8 cellular contexts compared by ENCODE assay signal in the genomic region with DNA sequence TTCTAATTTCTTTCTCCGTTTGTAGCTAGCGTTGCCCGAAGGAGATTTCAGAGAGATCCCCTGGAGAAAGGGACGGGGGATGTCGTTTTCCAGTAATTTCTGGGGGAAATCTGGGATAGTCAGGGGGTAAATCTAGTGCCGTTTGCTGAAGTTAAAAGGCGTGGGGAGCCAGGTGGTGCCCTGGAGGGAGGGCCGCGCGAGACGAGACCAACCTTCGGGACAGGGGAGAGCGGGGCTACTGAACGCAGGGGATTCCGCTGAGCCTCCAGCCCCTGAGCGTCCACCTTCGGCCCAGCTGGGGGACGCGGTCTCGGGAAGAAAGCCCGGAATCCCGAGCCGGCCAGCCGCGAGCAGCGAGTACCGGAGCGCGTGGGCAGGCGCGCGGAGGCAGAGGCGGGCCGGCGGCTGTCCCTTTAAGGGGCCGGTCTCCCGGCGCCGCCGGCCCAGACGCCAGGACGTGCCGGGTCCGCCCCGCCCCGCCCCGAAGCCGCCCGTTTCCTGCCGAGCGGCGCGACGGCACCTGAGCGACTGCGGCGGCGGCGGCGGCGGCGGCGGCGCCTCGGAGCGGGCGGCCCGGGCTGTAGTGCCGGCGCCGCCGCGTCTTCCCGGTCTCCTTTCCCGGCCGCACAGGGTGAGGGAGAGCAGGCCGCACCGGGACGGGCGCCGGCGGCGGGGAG. TPM values are rescaled to one million over a fixed set of nuclear protein-coding genes. Genes with fewer than 3 reads are reported as not detected.
DNase-seq lines count a peak whose midpoint lies in the region; ATAC-seq lines count a peak whose summit lies in the region.

A gene with protein sequence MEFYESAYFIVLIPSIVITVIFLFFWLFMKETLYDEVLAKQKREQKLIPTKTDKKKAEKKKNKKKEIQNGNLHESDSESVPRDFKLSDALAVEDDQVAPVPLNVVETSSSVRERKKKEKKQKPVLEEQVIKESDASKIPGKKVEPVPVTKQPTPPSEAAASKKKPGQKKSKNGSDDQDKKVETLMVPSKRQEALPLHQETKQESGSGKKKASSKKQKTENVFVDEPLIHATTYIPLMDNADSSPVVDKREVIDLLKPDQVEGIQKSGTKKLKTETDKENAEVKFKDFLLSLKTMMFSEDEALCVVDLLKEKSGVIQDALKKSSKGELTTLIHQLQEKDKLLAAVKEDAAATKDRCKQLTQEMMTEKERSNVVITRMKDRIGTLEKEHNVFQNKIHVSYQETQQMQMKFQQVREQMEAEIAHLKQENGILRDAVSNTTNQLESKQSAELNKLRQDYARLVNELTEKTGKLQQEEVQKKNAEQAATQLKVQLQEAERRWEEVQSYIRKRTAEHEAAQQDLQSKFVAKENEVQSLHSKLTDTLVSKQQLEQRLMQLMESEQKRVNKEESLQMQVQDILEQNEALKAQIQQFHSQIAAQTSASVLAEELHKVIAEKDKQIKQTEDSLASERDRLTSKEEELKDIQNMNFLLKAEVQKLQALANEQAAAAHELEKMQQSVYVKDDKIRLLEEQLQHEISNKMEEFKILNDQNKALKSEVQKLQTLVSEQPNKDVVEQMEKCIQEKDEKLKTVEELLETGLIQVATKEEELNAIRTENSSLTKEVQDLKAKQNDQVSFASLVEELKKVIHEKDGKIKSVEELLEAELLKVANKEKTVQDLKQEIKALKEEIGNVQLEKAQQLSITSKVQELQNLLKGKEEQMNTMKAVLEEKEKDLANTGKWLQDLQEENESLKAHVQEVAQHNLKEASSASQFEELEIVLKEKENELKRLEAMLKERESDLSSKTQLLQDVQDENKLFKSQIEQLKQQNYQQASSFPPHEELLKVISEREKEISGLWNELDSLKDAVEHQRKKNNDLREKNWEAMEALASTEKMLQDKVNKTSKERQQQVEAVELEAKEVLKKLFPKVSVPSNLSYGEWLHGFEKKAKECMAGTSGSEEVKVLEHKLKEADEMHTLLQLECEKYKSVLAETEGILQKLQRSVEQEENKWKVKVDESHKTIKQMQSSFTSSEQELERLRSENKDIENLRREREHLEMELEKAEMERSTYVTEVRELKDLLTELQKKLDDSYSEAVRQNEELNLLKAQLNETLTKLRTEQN (N-terminal part only) (plus strand): TSS at position 484 of the 677 bp plus-strand sequence. CDS start 31,842 bp downstream, outside the sequence.

- no peaks in the 10 kb centered on the region for H3K27me3 ChIP-seq in endocrine pancreas (ENCODE audit: control insufficient read depth, insufficient read depth, low read length)

- H3K9me3 ChIP-seq in endocrine pancreas (ENCODE audit: control insufficient read depth, low read length), result no peaks in the 10 kb centered on the region

- DNase-seq in CD1c-positive myeloid dendritic cell (ENCODE audit: extremely low spot score) (peak; percentile 88), NOMO-1 treated with DMSO at 0.1 percent for 48 hours (lab: John Stamatoyannopoulos, UW; ENCODE audit: unreplicated experiment) (peak; percentile 72), mesenteric fat pad (ENCODE audit: low spot score) (peak; percentile 93)
- peak; percentile 48 to 68 (median 66) for DNase-seq in activated CD8-positive, alpha-beta memory T cell treated with anti-CD3 and anti-CD28 coated beads for 48 hours (ENCODE audit: low read depth in 2 of 3, low spot score in 2 of 3)
- DNase-seq in stimulated activated CD8-positive, alpha-beta memory T cell treated with anti-CD3 and anti-CD28 coated beads, Interleukin-15, amount 100 ng/mL, for 24 hours (ENCODE audit: low read depth), result peak; percentile 63

- peak within 1 kb of the TSS; percentile 77 for H3K4me3 ChIP-seq in endocrine pancreas (ENCODE audit: control insufficient read depth, insufficient read depth, low read length)

- peak within 1 kb of the TSS; percentile 73 for H3K9ac ChIP-seq in endocrine pancreas (ENCODE audit: control insufficient read depth, insufficient read depth, low read length)

- ATAC-seq in GM19395 (IDR thresholded peaks at IDR 0.05; ENCODE audit: unreplicated experiment), result peak; percentile 73
- ATAC-seq in HG03558 (IDR thresholded peaks at IDR 0.05; ENCODE audit: extremely low read depth, unreplicated experiment), result peak; percentile 46

- H3K4me1 ChIP-seq in endocrine pancreas (ENCODE audit: control insufficient read depth, insufficient read depth, low read length), result peaks cover 30% of the 10 kb centered on the region

- H3K36me3 ChIP-seq in endocrine pancreas (ENCODE audit: control insufficient read depth, insufficient read depth, low read length), result no peaks in the 10 kb centered on the region

RNA-seq across cellular contexts. Expression of the gene that starts here (rescaled TPM):
- 159 TPM for total RNA-seq in mesenteric fat pad

Comparison
In these comparisons a context has a peak if more than half of its experiments do, and no peak if none do; other contexts are left out.
1. Peak in every context shown above with its lines: DNase-seq, ATAC-seq and H3K4me3 ChIP-seq.